17 cellular contexts compared by ENCODE assay signal in the genomic region with DNA sequence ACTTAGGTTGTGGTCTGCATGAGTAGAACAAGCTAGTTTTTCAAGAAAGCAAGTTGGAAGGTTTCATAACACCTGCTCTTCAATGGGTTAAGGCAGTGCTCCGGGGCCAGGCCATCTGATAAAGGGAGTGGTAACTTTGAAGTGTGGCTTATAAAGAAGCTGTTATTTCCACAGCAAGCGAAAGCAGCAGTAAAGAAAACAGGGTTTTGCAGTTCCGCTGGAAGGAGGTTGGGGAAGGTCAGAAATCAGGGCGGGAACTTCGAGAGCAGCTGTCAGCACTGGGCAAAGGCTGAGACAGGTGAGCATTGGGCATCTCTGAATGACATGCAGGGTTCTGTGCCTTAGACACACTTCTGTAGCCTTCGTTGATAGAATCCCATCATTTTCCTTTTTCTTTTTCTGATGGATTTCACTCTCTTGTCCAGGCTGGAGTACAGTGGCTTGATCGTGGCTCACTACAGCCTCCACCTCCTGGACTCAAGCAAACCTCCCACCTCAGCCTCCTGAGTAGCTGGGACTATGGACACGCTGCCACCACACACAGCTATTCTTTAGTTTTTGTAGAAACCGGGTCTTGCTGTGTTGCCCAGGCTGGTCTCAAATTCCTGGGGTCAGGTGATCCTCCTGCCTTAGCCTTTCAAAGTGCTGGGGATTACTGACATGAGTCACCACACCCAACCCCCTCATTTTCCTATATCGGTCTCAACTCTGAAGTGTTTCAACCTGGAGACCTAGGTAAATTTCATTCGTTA. TPM values are rescaled to one million over a fixed set of nuclear protein-coding genes. Genes with fewer than 3 reads are reported as not detected.
DNase-seq lines count a peak whose midpoint lies in the region; ATAC-seq, FAIRE-seq and TF ChIP-seq lines count a peak whose summit lies in the region.
"Had no signal": no experiment of that assay in that cellular context is flagged by ENCODE, and none has a peak within 500 bp of the region (broad histone marks: within the 10 kb centered on the region; RNA-seq: fewer than 3 reads in every experiment).

No MANE protein-coding gene starts in this region.

- H3K4me1 ChIP-seq in keratinocyte (ENCODE audit: control insufficient read depth, extremely low read depth, insufficient read depth, low read length) (peaks cover 42% of the 10 kb centered on the region), thyroid gland (peaks cover 8 to 23% of the 10 kb centered on the region in 2 donors)

- peaks cover 43% of the 10 kb centered on the region for H3K27me3 Mint-ChIP-seq in activated naive CD8-positive, alpha-beta T cell treated with anti-CD3 and anti-CD28 coated beads, Interleukin-2, amount 50 U/mL, for 24 hours
- H3K27me3 Mint-ChIP-seq in activated naive CD8-positive, alpha-beta T cell treated with anti-CD3 and anti-CD28 coated beads for 36 hours: peaks cover 57% of the 10 kb centered on the region

- H2AFZ ChIP-seq in keratinocyte (ENCODE audit: control insufficient read depth, low read length): no peak overlapping the region

- peaks cover 38% of the 10 kb centered on the region for H3K79me2 ChIP-seq in keratinocyte (ENCODE audit: control insufficient read depth, insufficient read depth, low read length)

- dilution Hi-C loops in keratinocyte (cut with MboI; ENCODE audit: extremely low pct_ligation_motif_present, low sequenced_read_pairs): no loop called here

- H3K4me3 ChIP-seq in keratinocyte (ENCODE audit: control insufficient read depth in 2 of 3, extremely low read depth in 1 of 3, insufficient read depth in 2 of 3, low read depth in 1 of 3, low read length in 3 of 3) (no peak overlapping the region), thyroid gland (replicated peaks in 1 of 3) (no peak overlapping the region)

- H3K9me3 ChIP-seq in keratinocyte (ENCODE audit: control insufficient read depth, low read depth, low read length): no peaks in the 10 kb centered on the region
- H3K9me3 ChIP-seq in thyroid gland: no peaks in the 10 kb centered on the region

- H3K27me3 ChIP-seq in keratinocyte (ENCODE audit: control insufficient read depth, extremely low read depth, insufficient read depth, low read length) (no peaks in the 10 kb centered on the region), thyroid gland (no peaks in the 10 kb centered on the region)

- H3K9me1 ChIP-seq in keratinocyte (ENCODE audit: control insufficient read depth, extremely low read depth, insufficient read depth, low read length): peaks cover 2% of the 10 kb centered on the region

- intact Hi-C loops in thyroid gland (cut with DNase I): no loop called here

- FAIRE-seq in keratinocyte (lab: Jason Lieb, UNC): peak; percentile 48
- FAIRE-seq: colon, GM12892 had no signal

- TF ChIP-seq CTCF in VCaP (conservative IDR thresholded peaks at IDR 0.05) (no peak), keratinocyte (optimal IDR thresholded peaks at IDR 0.05 in 1 of 3, IDR thresholded peaks at IDR 0.05 in 1 of 3, conservative IDR thresholded peaks at IDR 0.05 in 1 of 3; ENCODE audit: extremely low read depth in 1 of 3, insufficient read depth in 2 of 3, low read length in 3 of 3) (no peak), thyroid gland (IDR thresholded peaks at IDR 0.05) (no peak)

- no peak overlapping the region for H3K4me3 Mint-ChIP-seq in activated naive CD8-positive, alpha-beta T cell treated with anti-CD3 and anti-CD28 coated beads, Interleukin-2, amount 50 U/mL, for 24 hours
- no peak overlapping the region for H3K4me3 Mint-ChIP-seq in activated naive CD8-positive, alpha-beta T cell treated with anti-CD3 and anti-CD28 coated beads for 36 hours
- H3K4me3 Mint-ChIP-seq: CD8-positive, alpha-beta memory T cell; stimulated activated effector memory CD8-positive, alpha-beta T cell treated with anti-CD3 and anti-CD28 coated beads, Interleukin-12 subunit alpha, Interleukin-12 subunit beta, amount 100 ng/mL, for 72 hours had no signal

- H4K20me1 ChIP-seq in keratinocyte (ENCODE audit: control insufficient read depth, extremely low read depth, insufficient read depth, low read length): no peaks in the 10 kb centered on the region

- ATAC-seq in activated naive CD8-positive, alpha-beta T cell treated with anti-CD3 and anti-CD28 coated beads, Interleukin-2, amount 50 U/mL, for 24 hours: peak; percentile 37
- no peak for ATAC-seq in GM21447 (IDR thresholded peaks at IDR 0.05; ENCODE audit: unreplicated experiment)
- ATAC-seq: stimulated activated effector memory CD8-positive, alpha-beta T cell treated with anti-CD3 and anti-CD28 coated beads, Interleukin-12 subunit alpha, Interleukin-12 subunit beta, amount 100 ng/mL, for 72 hours had no signal

- H3K27ac ChIP-seq in VCaP (peak overlapping the region; percentile 2; the same call in 1 of the 2 replicates), keratinocyte (ENCODE audit: control insufficient read depth, insufficient read depth, low read length) (peak overlapping the region; percentile 93), thyroid gland (no peak overlapping the region)

- H3K27ac Mint-ChIP-seq in activated naive CD8-positive, alpha-beta T cell treated with anti-CD3 and anti-CD28 coated beads, Interleukin-2, amount 50 U/mL, for 24 hours: no peak overlapping the region
- H3K27ac Mint-ChIP-seq in activated naive CD8-positive, alpha-beta T cell treated with anti-CD3 and anti-CD28 coated beads for 36 hours: no peak overlapping the region
- H3K27ac Mint-ChIP-seq: stimulated activated effector memory CD8-positive, alpha-beta T cell treated with anti-CD3 and anti-CD28 coated beads, Interleukin-12 subunit alpha, Interleukin-12 subunit beta, amount 100 ng/mL, for 72 hours had no signal

- no peaks in the 10 kb centered on the region for H3K36me3 Mint-ChIP-seq in activated naive CD8-positive, alpha-beta T cell treated with anti-CD3 and anti-CD28 coated beads, Interleukin-2, amount 50 U/mL, for 24 hours (ENCODE audit: low read depth)
- no peaks in the 10 kb centered on the region for H3K36me3 Mint-ChIP-seq in activated naive CD8-positive, alpha-beta T cell treated with anti-CD3 and anti-CD28 coated beads for 36 hours
- H3K36me3 Mint-ChIP-seq: CD8-positive, alpha-beta memory T cell; stimulated activated effector memory CD8-positive, alpha-beta T cell treated with anti-CD3 and anti-CD28 coated beads, Interleukin-12 subunit alpha, Interleukin-12 subunit beta, amount 100 ng/mL, for 72 hours had no signal

- H3K4me2 ChIP-seq in keratinocyte (ENCODE audit: control insufficient read depth, extremely low read depth, insufficient read depth, low read depth, low read length): peak overlapping the region; percentile 70

- H3K9ac ChIP-seq in keratinocyte (ENCODE audit: control insufficient read depth, extremely low read depth, insufficient read depth, low read length): peak overlapping the region; percentile 76

- TF ChIP-seq POLR2A in thyroid gland (IDR thresholded peaks at IDR 0.05): no peak

- H3K9me3 Mint-ChIP-seq in activated naive CD8-positive, alpha-beta T cell treated with anti-CD3 and anti-CD28 coated beads, Interleukin-2, amount 50 U/mL, for 24 hours: peaks cover 8% of the 10 kb centered on the region
- no peaks in the 10 kb centered on the region for H3K9me3 Mint-ChIP-seq in activated naive CD8-positive, alpha-beta T cell treated with anti-CD3 and anti-CD28 coated beads for 36 hours
- H3K9me3 Mint-ChIP-seq: CD8-positive, alpha-beta memory T cell; stimulated activated effector memory CD8-positive, alpha-beta T cell treated with anti-CD3 and anti-CD28 coated beads, Interleukin-12 subunit alpha, Interleukin-12 subunit beta, amount 100 ng/mL, for 72 hours had no signal

- peaks cover 30% of the 10 kb centered on the region for H3K4me1 Mint-ChIP-seq in activated naive CD8-positive, alpha-beta T cell treated with anti-CD3 and anti-CD28 coated beads, Interleukin-2, amount 50 U/mL, for 24 hours
- H3K4me1 Mint-ChIP-seq in activated naive CD8-positive, alpha-beta T cell treated with anti-CD3 and anti-CD28 coated beads for 36 hours: peaks cover 23% of the 10 kb centered on the region
- H3K4me1 Mint-ChIP-seq: stimulated activated effector memory CD8-positive, alpha-beta T cell treated with anti-CD3 and anti-CD28 coated beads, Interleukin-12 subunit alpha, Interleukin-12 subunit beta, amount 100 ng/mL, for 72 hours had no signal

- WGBS in thyroid gland, 2 donors: 48 to 59% methylated on average over 11 of the region's 11 CpGs

- DNase-seq in activated naive CD8-positive, alpha-beta T cell treated with anti-CD3 and anti-CD28 coated beads, Interleukin-2, amount 50 U/mL, for 24 hours: no peak
- DNase-seq in activated naive CD8-positive, alpha-beta T cell treated with anti-CD3 and anti-CD28 coated beads for 36 hours: no peak
- no peak for DNase-seq in keratinocyte (ENCODE audit: low read depth, low spot score)
- DNase-seq in thyroid gland: peak; percentile 29 to 35
- no peak for DNase-seq in activated T-cell treated with anti-CD3 and anti-CD28 coated beads, Interleukin-2, amount 50 U/mL, for 48 hours
- DNase-seq in NCI-H128 (lab: John Stamatoyannopoulos, UW; ENCODE audit: unreplicated experiment): no peak
- DNase-seq: activated CD4-positive, alpha-beta T cell treated with anti-CD3 and anti-CD28 coated beads, Interleukin-2, amount 50 U/mL, for 48 hours; amniotic stem cell; CD8-positive, alpha-beta memory T cell; glutamatergic neuron; midbrain; NCI-H1092 treated with DMSO at 0.1 percent for 48 hours had no signal

- H3K36me3 ChIP-seq in keratinocyte (ENCODE audit: control insufficient read depth in 2 of 2, extremely low read depth in 1 of 2, insufficient read depth in 2 of 2, low read length in 2 of 2) (no peaks in the 10 kb centered on the region), thyroid gland (no peaks in the 10 kb centered on the region)

RNA-seq across cellular contexts. Expression of a gene that starts 20.5 kb away (rescaled TPM):
- total RNA-seq in activated naive CD8-positive, alpha-beta T cell treated with anti-CD3 and anti-CD28 coated beads for 36 hours: not detected
- 12.9 to 17.6 TPM (median 14.5 TPM) in 3 replicates for polyA plus RNA-seq in keratinocyte
- 7.1 TPM for polyA plus RNA-seq in keratinocyte (2011; ENCODE audit: low read depth)
- 8.6 and 10.9 TPM in 2 replicates for polyA plus RNA-seq in keratinocyte (2011; cell fraction: cytosol; rRNA removed)
- polyA plus RNA-seq in keratinocyte (2011; cell fraction: nucleus; rRNA removed): 32.1 and 32.9 TPM in 2 replicates
- polyA plus RNA-seq in keratinocyte (2012; ENCODE audit: low replicate concordance): 13.7 and 16.0 TPM in 2 replicates
- 5.4 to 6.7 TPM (median 5.5 TPM) in 3 replicates for polyA minus RNA-seq in keratinocyte
- 11.5 TPM for polyA minus RNA-seq in keratinocyte (2011; cell fraction: cytosol; rRNA and poly(A)+ RNA removed)
- 12.0 and 13.7 TPM in 2 replicates for polyA minus RNA-seq in keratinocyte (2011; cell fraction: nucleus; rRNA and poly(A)+ RNA removed)
- total RNA-seq in thyroid gland: 10 to 100 TPM in 1 of 4 donors, 1 to 10 TPM in 3; 3.7 to 12.0 (median 6.4) TPM
- polyA plus RNA-seq: CD8-positive, alpha-beta memory T cell had no signal

Comparison
In these comparisons a context has a peak if more than half of its experiments do, and no peak if none do; other contexts are left out.
1. DNase-seq: peak in thyroid gland (2 of 2); none in activated naive CD8-positive, alpha-beta T cell treated with anti-CD3 and anti-CD28 coated beads, Interleukin-2, amount 50 U/mL, for 24 hours (single experiment), activated naive CD8-positive, alpha-beta T cell treated with anti-CD3 and anti-CD28 coated beads for 36 hours (single experiment), keratinocyte (single experiment), activated T-cell treated with anti-CD3 and anti-CD28 coated beads, Interleukin-2, amount 50 U/mL, for 48 hours (0 of 2) and NCI-H128 (single experiment).
2. H3K27ac ChIP-seq: peak in VCaP (single experiment) and keratinocyte (single experiment); none in thyroid gland (0 of 3).
3. RNA of a gene that starts 20.5 kb away (total RNA-seq): 3.7 to 12.0 TPM in thyroid gland; not detected in activated naive CD8-positive, alpha-beta T cell treated with anti-CD3 and anti-CD28 coated beads for 36 hours; every median in the first group is over 4 times any median in the second.